In genomic region chr5:40991168-40991980, GRCh38 we compare ENCODE assay signal across 12 cellular contexts.
DNase-seq lines count a peak whose midpoint lies in the region; ATAC-seq and TF ChIP-seq lines count a peak whose summit lies in the region.
"Had no signal": no experiment of that assay in that cellular context is flagged by ENCODE, and none has a peak within 500 bp of the region (broad histone marks: within the 10 kb centered on the region; RNA-seq: fewer than 3 reads in every experiment).

No MANE protein-coding gene starts in this region.

- no peaks in the 10 kb centered on the region for H3K9me3 ChIP-seq in colonic mucosa
- H3K9me3 ChIP-seq: SK-N-SH had no signal

- no peaks in the 10 kb centered on the region for H3K27me3 ChIP-seq in colonic mucosa

- TF ChIP-seq CTCF in colonic mucosa (IDR thresholded peaks at IDR 0.05) (no peak), GM13977 (IDR thresholded peaks at IDR 0.05; ENCODE audit: extremely low read depth, insufficient read depth, missing control alignments) (no peak)

- in situ Hi-C loops in GM13977 (cut with MboI; ENCODE audit: low pct_unique_long_range_greater_than_20kb, low sequenced_read_pairs, unreplicated experiment) = no loop called here

- no peaks in the 10 kb centered on the region for H3K36me3 ChIP-seq in colonic mucosa

- no peak overlapping the region for H3K9ac ChIP-seq in colonic mucosa (ENCODE audit: low read depth in 2 of 2, low read length in 2 of 2)
- H3K9ac ChIP-seq: SK-N-SH had no signal

- intact Hi-C loops in colonic mucosa (cut with DNase I) (no loop called here), left colon (cut with DNase I, micrococcal nuclease) (no loop called here)

- DNase-seq in HCEC 1CT = peak; percentile 90
- DNase-seq in colonic mucosa = peak; percentile 29
- peak in 1 of 2 donors; percentile 40 for DNase-seq in left colon
- no peak for DNase-seq in GM13977 (ENCODE audit: low spot score)
- no peak for DNase-seq in DMS79 treated with DMSO at 0.1 percent for 48 hours (lab: John Stamatoyannopoulos, UW)
- no peak for DNase-seq in islet precursor cell
- DNase-seq: CD4-positive, CD25-positive, alpha-beta regulatory T cell; GOT3; NCI-H1930; SK-N-SH had no signal

- H3K4me3 ChIP-seq in colonic mucosa = no peak overlapping the region
- no peak overlapping the region for H3K4me3 ChIP-seq in skin epidermis

- H3K27ac ChIP-seq in colonic mucosa (peak overlapping the region; percentile 13), skin epidermis (peak overlapping the region in 14 of 21 experiments; percentile 12 to 73 (median 56))

- no peaks in the 10 kb centered on the region for H3K4me1 ChIP-seq in colonic mucosa

- ATAC-seq in left colon = peak; percentile 35
- no peak for ATAC-seq in HG03571 (IDR thresholded peaks at IDR 0.05; ENCODE audit: unreplicated experiment)

Comparison
In these comparisons a context has a peak if more than half of its experiments do, and no peak if none do; other contexts are left out.
1. DNase-seq: peak in HCEC 1CT (single experiment) and colonic mucosa (single experiment); none in GM13977 (single experiment), DMS79 treated with DMSO at 0.1 percent for 48 hours (single experiment) and islet precursor cell (single experiment).